14 cellular contexts compared by ENCODE assay signal in the genomic region with DNA sequence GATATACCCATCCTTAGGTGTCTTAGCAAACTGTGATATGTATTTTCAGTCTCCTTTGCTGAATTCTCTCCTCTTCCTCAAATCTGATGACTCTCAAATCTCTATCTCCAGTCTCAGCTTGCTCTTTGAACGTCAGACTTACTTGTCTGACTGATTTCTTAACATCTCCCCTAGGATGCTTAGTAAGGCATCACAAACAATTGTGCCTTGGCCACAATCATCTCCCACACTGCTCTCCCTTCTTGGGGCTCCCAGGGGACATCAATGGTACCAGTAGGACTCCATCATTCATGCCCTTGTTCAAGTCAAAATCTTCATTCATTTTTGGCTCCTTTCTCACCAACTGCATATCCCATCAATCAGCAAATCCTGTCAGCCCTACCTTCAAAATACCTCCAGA. TPM values are rescaled to one million over a fixed set of nuclear protein-coding genes. Genes with fewer than 3 reads are reported as not detected.
A peak's percentile ranks its signal among the peaks of the same experiment; 100 is the strongest.
DNase-seq lines count a peak whose midpoint lies in the region; ATAC-seq, FAIRE-seq and TF ChIP-seq lines count a peak whose summit lies in the region.
"Had no signal": no experiment of that assay in that cellular context is flagged by ENCODE, and none has a peak within 500 bp of the region (broad histone marks: within the 10 kb centered on the region; RNA-seq: fewer than 3 reads in every experiment).

No MANE protein-coding gene starts in this region.

- no peak for FAIRE-seq in endothelial cell of umbilical vein (lab: Jason Lieb, UNC)

- H3K4me3 ChIP-seq in right cardiac atrium (ENCODE audit: low read length) = no peak overlapping the region
- no peak overlapping the region for H3K4me3 ChIP-seq in endothelial cell of umbilical vein (replicated peaks in 1 of 3; ENCODE audit: insufficient read depth in 1 of 3, low read depth in 1 of 3, low read length in 3 of 3)

- dilution Hi-C loops in endothelial cell of umbilical vein (cut with MboI; ENCODE audit: extremely low pct_ligation_motif_present, low sequenced_read_pairs) = no loop called here

- TF ChIP-seq CTCF in endothelial cell of umbilical vein (IDR thresholded peaks at IDR 0.05; ENCODE audit: extremely low read depth in 1 of 2, insufficient read depth in 1 of 2, low read depth in 1 of 2, low read length in 2 of 2) = no peak
- TF ChIP-seq CTCF in omental fat pad (IDR thresholded peaks at IDR 0.05) = no peak

- H2AFZ ChIP-seq in endothelial cell of umbilical vein (ENCODE audit: low read depth, low read length) = no peak overlapping the region

- ATAC-seq in right cardiac atrium (peak in 1 of 2 donors; percentile 24), omental fat pad (ENCODE audit: low FRiP score) (peak; percentile 13), HG02870 (IDR thresholded peaks at IDR 0.05; ENCODE audit: unreplicated experiment) (no peak), HG03378 (IDR thresholded peaks at IDR 0.05; ENCODE audit: unreplicated experiment) (no peak)

- no peaks in the 10 kb centered on the region for H4K20me1 ChIP-seq in endothelial cell of umbilical vein (replicated peaks; ENCODE audit: control insufficient read depth, extremely low read depth, insufficient read depth, low read length)

- no peaks in the 10 kb centered on the region for H3K36me3 ChIP-seq in endothelial cell of umbilical vein (ENCODE audit: control insufficient read depth in 2 of 2, extremely low read depth in 1 of 2, insufficient read depth in 2 of 2, low read length in 2 of 2)

- no peaks in the 10 kb centered on the region for H3K9me1 ChIP-seq in endothelial cell of umbilical vein (replicated peaks; ENCODE audit: control insufficient read depth, extremely low read depth, insufficient read depth, low read length)

- TSS peak; percentile 65 for BruUV-seq in endothelial cell of umbilical vein (replicated peaks; lab: Mats Ljungman, UMichigan)

- no peaks in the 10 kb centered on the region for H3K9me3 ChIP-seq in right cardiac atrium (ENCODE audit: control insufficient read depth, low read length)
- no peaks in the 10 kb centered on the region for H3K9me3 ChIP-seq in endothelial cell of umbilical vein (replicated peaks; ENCODE audit: control insufficient read depth, insufficient read depth, low read length)

- peaks cover 81% of the 10 kb centered on the region for H3K79me2 ChIP-seq in endothelial cell of umbilical vein (ENCODE audit: control insufficient read depth, insufficient read depth, low read length)

- intact Hi-C loops in right cardiac atrium (cut with DNase I) (no loop called here), cardiac septum (cut with DNase I) (no loop called here), endothelial cell of umbilical vein (cut with micrococcal nuclease) (loop anchor here (1.0 kb wide), 1 partner anchor 25 kb away; no protein-coding TSS in a partner anchor)

- TF ChIP-seq POLR2A in endothelial cell of umbilical vein (IDR thresholded peaks at IDR 0.05; ENCODE audit: low read depth, low read length) = no peak

- DNase-seq in right cardiac atrium = no peak
- DNase-seq in cardiac septum (ENCODE audit: low spot score) = no peak
- no peak for DNase-seq in endothelial cell of umbilical vein (ENCODE audit: low read depth, low spot score)
- no peak for DNase-seq in omental fat pad (ENCODE audit: low spot score)
- no peak for DNase-seq in T-helper 1 cell
- no peak for DNase-seq in Ammon's horn (ENCODE audit: low spot score)
- DNase-seq: activated CD4-positive, alpha-beta T cell treated with anti-CD3 and anti-CD28 coated beads for 4 hours; NCI-H187; NCI-H748 treated with DMSO at 0.1 percent for 48 hours; nucleus accumbens; stimulated activated CD4-positive, alpha-beta T cell treated with anti-CD3 and anti-CD28 coated beads, Interleukin-15, amount 100 ng/mL, for 24 hours had no signal

- H3K27ac ChIP-seq in right cardiac atrium (ENCODE audit: low read length) = peak overlapping the region; percentile 30
- H3K27ac ChIP-seq in endothelial cell of umbilical vein (ENCODE audit: insufficient read depth, low read depth, low read length) = peak overlapping the region; percentile 92
- H3K27ac ChIP-seq: RWPE1 had no signal

- H3K27me3 ChIP-seq in right cardiac atrium (ENCODE audit: control insufficient read depth, insufficient read depth) (no peaks in the 10 kb centered on the region), endothelial cell of umbilical vein (ENCODE audit: control insufficient read depth in 2 of 2, insufficient read depth in 2 of 2, low read length in 2 of 2) (no peaks in the 10 kb centered on the region)

- H3K4me1 ChIP-seq in right cardiac atrium (ENCODE audit: control insufficient read depth, insufficient read depth, low read length) (peaks cover 5% of the 10 kb centered on the region), endothelial cell of umbilical vein (ENCODE audit: control insufficient read depth, extremely low read depth, insufficient read depth, low read length) (peaks cover 97% of the 10 kb centered on the region)

- POLR2A ChIA-PET in endothelial cell of umbilical vein (lab: Charles Lee) = interaction anchor here (2.0 kb wide), 1 partner anchor 41 kb away, joined by 8 read pairs; no protein-coding TSS in a partner anchor

- 50% methylated on average over 1 of the region's 1 CpG for WGBS in right cardiac atrium

- CTCF ChIA-PET in endothelial cell of umbilical vein (lab: Charles Lee) = interaction anchor here (1.0 to 3.7 kb wide), 3 partner anchors 19 to 26 kb away, joined by 3 to 18 read pairs (median 8); no protein-coding TSS in a partner anchor

- H3K9ac ChIP-seq in endothelial cell of umbilical vein (replicated peaks; ENCODE audit: extremely low read depth, insufficient read depth, low read length) = peak overlapping the region; percentile 60

- peak overlapping the region; percentile 67 for H3K4me2 ChIP-seq in endothelial cell of umbilical vein (ENCODE audit: insufficient read depth, low read length)

TF ChIP-seq in endothelial cell of umbilical vein, 7 proteins besides CTCF, POLR2A, EP300 and RAD21:
- TF ChIP-seq EZH2 (IDR thresholded peaks at IDR 0.05; ENCODE audit: borderline replicate concordance, low read depth, low read length, severe bottlenecking) (no peak), GATA2 (IDR thresholded peaks at IDR 0.05; ENCODE audit: insufficient read depth, insufficient read length, low read depth, low read length) (no peak), MYC (IDR thresholded peaks at IDR 0.05; ENCODE audit: low read depth, low read length) (no peak), POLR2AphosphoS5 (IDR thresholded peaks at IDR 0.05; ENCODE audit: insufficient read depth, low read depth, low read length) (no peak), JUN (IDR thresholded peaks at IDR 0.05; ENCODE audit: borderline replicate concordance, insufficient read depth, insufficient read length, low read depth) (no peak), FOS (IDR thresholded peaks at IDR 0.05; ENCODE audit: borderline replicate concordance, insufficient read depth, low read length) (no peak)
- TF ChIP-seq, protein P1, sequence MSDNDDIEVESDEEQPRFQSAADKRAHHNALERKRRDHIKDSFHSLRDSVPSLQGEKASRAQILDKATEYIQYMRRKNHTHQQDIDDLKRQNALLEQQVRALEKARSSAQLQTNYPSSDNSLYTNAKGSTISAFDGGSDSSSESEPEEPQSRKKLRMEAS (IDR thresholded peaks at IDR 0.05; ENCODE audit: insufficient read depth, insufficient read length) = no peak

RNA-seq across cellular contexts. Expression of a gene that starts 42.0 kb away (rescaled TPM):
- total RNA-seq in right cardiac atrium (10 to 100 TPM; 30.1 to 44.9 (median 32.1) TPM), cardiac septum (38.8 TPM), endothelial cell of umbilical vein (145 and 152 TPM in 2 replicates), omental fat pad (100 to 1,000 TPM in 2 of 4 donors, 10 to 100 TPM in 2; 77.0 to 117 (median 94.5) TPM)
- polyA plus RNA-seq in right cardiac atrium (12.2 TPM), endothelial cell of umbilical vein (90.3 and 107 TPM in 2 replicates)
- polyA plus RNA-seq in endothelial cell of umbilical vein (2011; cell fraction: cytosol; rRNA removed) = 109 and 110 TPM in 2 replicates
- polyA plus RNA-seq in endothelial cell of umbilical vein (2011; cell fraction: nucleus; rRNA removed) = 70.6 and 93.2 TPM in 2 replicates
- polyA plus RNA-seq in endothelial cell of umbilical vein (2012) = 77.5 and 122 TPM in 2 replicates
- polyA minus RNA-seq in endothelial cell of umbilical vein = 167 and 171 TPM in 2 replicates
- polyA minus RNA-seq in endothelial cell of umbilical vein (2011; cell fraction: cytosol; rRNA and poly(A)+ RNA removed) = 21.4 TPM
- polyA minus RNA-seq in endothelial cell of umbilical vein (2011; cell fraction: nucleus; rRNA and poly(A)+ RNA removed) = 126 and 167 TPM in 2 replicates
